In genomic region chr7:102286237-102287081, GRCh38 we compare ENCODE assay signal across 2 cellular contexts.
TF ChIP-seq lines count a peak whose summit lies in the region.

TSS of gene SH2B2 (plus strand) at chr7:102286868. CDS start at chr7:102300551, 13,683 bp downstream.

TF ChIP-seq in SK-N-SH treated with all-trans-retinoic acid at 6 μM for 48 hours, 23 proteins besides CTCF, POLR2A, EP300 and RAD21 (continued from another document):
- TF ChIP-seq PATZ1 (CRISPR knock-in tag; IDR thresholded peaks at IDR 0.05; ENCODE audit: borderline replicate concordance), result 0 out of 2 replicates have a peak, but pooled peaks have one; percentile 68
- peak; percentile 77; the same call in 1 of the 2 replicates for TF ChIP-seq ZFP3 (CRISPR knock-in tag; IDR thresholded peaks at IDR 0.05)

TF ChIP-seq in GM12878, 131 proteins besides CTCF, POLR2A, EP300 and RAD21 (continued from another document):
- TF ChIP-seq E4F1 (IDR thresholded peaks at IDR 0.05; ENCODE audit: borderline replicate concordance, partially characterized antibody), result no peak
- TF ChIP-seq ETV6 (conservative IDR thresholded peaks at IDR 0.05 in 1 of 2, IDR thresholded peaks at IDR 0.05 in 1 of 2; ENCODE audit: borderline replicate concordance in 1 of 2, low read depth in 1 of 2), result no peak
- TF ChIP-seq SUZ12 (IDR thresholded peaks at IDR 0.05; ENCODE audit: unreplicated experiment), result no peak
- TF ChIP-seq HCFC1 (IDR thresholded peaks at IDR 0.05; ENCODE audit: low read length), result no peak
- TF ChIP-seq YY1 (IDR thresholded peaks at IDR 0.05; ENCODE audit: low read depth, low read length), result 0 out of 2 replicates have a peak, but pooled peaks have one; percentile 9
- TF ChIP-seq TCF7 (IDR thresholded peaks at IDR 0.05; ENCODE audit: borderline replicate concordance), result no peak
- peak in 1 of 2 experiments; percentile 75; a peak in 2 of 3 replicates for TF ChIP-seq EGR1 (IDR thresholded peaks at IDR 0.05; ENCODE audit: borderline replicate concordance in 1 of 2, low read depth in 2 of 2, low read length in 2 of 2)
- no peak for TF ChIP-seq WRNIP1 (IDR thresholded peaks at IDR 0.05; ENCODE audit: borderline replicate concordance, low read depth, low read length)
- no peak for TF ChIP-seq KDM1A (IDR thresholded peaks at IDR 0.05; ENCODE audit: borderline replicate concordance)
- TF ChIP-seq ZNF274 (IDR thresholded peaks at IDR 0.05; ENCODE audit: insufficient read depth, insufficient read length), result no peak
- peak; percentile 86 for TF ChIP-seq LARP7 (IDR thresholded peaks at IDR 0.05)
- peak; percentile 36; the same call in 1 of the 2 replicates for TF ChIP-seq IKZF1 (conservative IDR thresholded peaks at IDR 0.05)
- peak; percentile 66 for TF ChIP-seq BACH1 (IDR thresholded peaks at IDR 0.05; ENCODE audit: borderline replicate concordance)
- TF ChIP-seq HDAC2 (IDR thresholded peaks at IDR 0.05), result no peak
- TF ChIP-seq SMARCA5 (IDR thresholded peaks at IDR 0.05), result peak; percentile 74
- TF ChIP-seq ZNF687 (IDR thresholded peaks at IDR 0.05), result peak; percentile 64
